In genomic region chr19:45128806-45129205, GRCh38 we compare ENCODE assay signal across 30 cellular contexts. TPM values are rescaled to one million over a fixed set of nuclear protein-coding genes. Genes with fewer than 3 reads are reported as not detected.
"Had no signal": no experiment of that assay in that cellular context is flagged by ENCODE, and none has a peak within 500 bp of the region (broad histone marks: within the 10 kb centered on the region; RNA-seq: fewer than 3 reads in every experiment).

No MANE protein-coding gene starts in this region.

- H3K36me3 ChIP-seq: neural progenitor cell, ovary, right lobe of liver, sigmoid colon, thoracic aorta, thyroid gland, vagina had no signal

- H3K4me2 ChIP-seq: neural progenitor cell had no signal

- H3K9ac ChIP-seq: neural progenitor cell, parathyroid adenoma had no signal

- H3K36me3 Mint-ChIP-seq: natural killer cell treated with Interleukin-12 subunit alpha and Interleukin-12 subunit beta and Interleukin-15 and Interleukin-18, amount 100 ng/mL, for 72 hours; neural progenitor cell had no signal

- H3K4me3 ChIP-seq: neural progenitor cell, ovary, psoas muscle, right lobe of liver, sigmoid colon, stomach, thoracic aorta, thyroid gland, tibial nerve, upper lobe of left lung, vagina had no signal

- ATAC-seq: natural killer cell treated with Interleukin-12 subunit alpha and Interleukin-12 subunit beta and Interleukin-15 and Interleukin-18, amount 100 ng/mL, for 72 hours; psoas muscle; right cardiac atrium; right lobe of liver; stimulated activated effector memory CD8-positive, alpha-beta T cell treated with anti-CD3 and anti-CD28 coated beads, Interleukin-12 subunit alpha, Interleukin-12 subunit beta, amount 100 ng/mL, for 72 hours; stimulated activated naive B cell treated with anti-CD40 and anti-IgM and Interleukin-4, amounts not matched to agents 10 μg/mL and 1 μg/mL and 100 μg/mL, for 72 hours had no signal

- H3K4me3 Mint-ChIP-seq: natural killer cell treated with Interleukin-12 subunit alpha and Interleukin-12 subunit beta and Interleukin-15 and Interleukin-18, amount 100 ng/mL, for 72 hours; nephron progenitor cell; neural progenitor cell; stimulated activated effector memory CD8-positive, alpha-beta T cell treated with anti-CD3 and anti-CD28 coated beads, Interleukin-12 subunit alpha, Interleukin-12 subunit beta, amount 100 ng/mL, for 72 hours; stimulated activated naive B cell treated with anti-CD40 and anti-IgM and Interleukin-4, amounts not matched to agents 10 μg/mL and 1 μg/mL and 100 μg/mL, for 72 hours; stimulated activated naive CD8-positive, alpha-beta T cell treated with anti-CD3 and anti-CD28 coated beads, Interleukin-15, Interleukin-2, amounts not matched to agents 100 ng/mL and 50 ng/mL, for 24 hours had no signal

- H3K27me3 ChIP-seq: neural progenitor cell, ovary, right lobe of liver, sigmoid colon, stomach, thyroid gland, tibial nerve, upper lobe of left lung, vagina had no signal

- H3K4me1 ChIP-seq: right lobe of liver, sigmoid colon, tibial nerve had no signal

- H3K27ac ChIP-seq: neural progenitor cell, ovary, parathyroid adenoma, psoas muscle, right lobe of liver, sigmoid colon, stomach, thoracic aorta, thyroid gland, tibial nerve, upper lobe of left lung, vagina had no signal

- H3K9me3 ChIP-seq: ovary, psoas muscle, right lobe of liver, sigmoid colon, stomach, thoracic aorta, thyroid gland, tibial nerve, upper lobe of left lung, vagina had no signal

- H3K27me3 Mint-ChIP-seq: natural killer cell treated with Interleukin-12 subunit alpha and Interleukin-12 subunit beta and Interleukin-15 and Interleukin-18, amount 100 ng/mL, for 72 hours; progenitor cell of endocrine pancreas; stimulated activated naive B cell treated with anti-CD40 and anti-IgM and Interleukin-4, amounts not matched to agents 10 μg/mL and 1 μg/mL and 100 μg/mL, for 72 hours; stimulated activated naive CD8-positive, alpha-beta T cell treated with anti-CD3 and anti-CD28 coated beads, Interleukin-15, Interleukin-2, amounts not matched to agents 100 ng/mL and 50 ng/mL, for 24 hours had no signal

- DNase-seq: nephron progenitor cell; occipital lobe; ovary; posterior cingulate gyrus; psoas muscle; right lobe of liver; sigmoid colon; small intestine; stimulated activated CD4-positive, alpha-beta T cell treated with anti-CD3 and anti-CD28 coated beads, Interleukin-15, amount 100 ng/mL, for 24 hours; stimulated activated CD4-positive, alpha-beta T cell treated with anti-CD3 and anti-CD28 coated beads, Interleukin-2, amount 100 ng/mL, for 24 hours; stimulated activated CD4-positive, alpha-beta T cell treated with anti-CD3 and anti-CD28 coated beads, Interleukin-2, amount 100 ng/mL, for 48 hours; stimulated activated CD4-positive, alpha-beta T cell treated with anti-CD3 and anti-CD28 coated beads, Interleukin-4, amount 100 ng/mL, for 24 hours; stimulated activated naive B cell treated with anti-CD40 and anti-IgM and Interleukin-4, amounts not matched to agents 10 μg/mL and 1 μg/mL and 100 μg/mL, for 72 hours; stimulated activated naive CD4-positive, alpha-beta T cell treated with Interleukin-2 at 50 U/mL for 16 hours; stomach; thyroid gland; trophoblast cell; upper lobe of left lung had no signal

- H3K27ac Mint-ChIP-seq: natural killer cell treated with Interleukin-12 subunit alpha and Interleukin-12 subunit beta and Interleukin-15 and Interleukin-18, amount 100 ng/mL, for 72 hours; neural progenitor cell; stimulated activated effector memory CD8-positive, alpha-beta T cell treated with anti-CD3 and anti-CD28 coated beads, Interleukin-12 subunit alpha, Interleukin-12 subunit beta, amount 100 ng/mL, for 72 hours; stimulated activated naive B cell treated with anti-CD40 and anti-IgM and Interleukin-4, amounts not matched to agents 10 μg/mL and 1 μg/mL and 100 μg/mL, for 72 hours; stimulated activated naive CD8-positive, alpha-beta T cell treated with anti-CD3 and anti-CD28 coated beads, Interleukin-15, Interleukin-2, amounts not matched to agents 100 ng/mL and 50 ng/mL, for 24 hours had no signal

- H3K9me3 Mint-ChIP-seq: natural killer cell treated with Interleukin-12 subunit alpha and Interleukin-12 subunit beta and Interleukin-15 and Interleukin-18, amount 100 ng/mL, for 72 hours; nephron progenitor cell; neural progenitor cell; stimulated activated effector memory CD8-positive, alpha-beta T cell treated with anti-CD3 and anti-CD28 coated beads, Interleukin-12 subunit alpha, Interleukin-12 subunit beta, amount 100 ng/mL, for 72 hours; stimulated activated naive B cell treated with anti-CD40 and anti-IgM and Interleukin-4, amounts not matched to agents 10 μg/mL and 1 μg/mL and 100 μg/mL, for 72 hours; stimulated activated naive CD8-positive, alpha-beta T cell treated with anti-CD3 and anti-CD28 coated beads, Interleukin-15, Interleukin-2, amounts not matched to agents 100 ng/mL and 50 ng/mL, for 24 hours had no signal

RNA-seq across cellular contexts. Expression of gene NKPD1, which starts 32.0 kb away (rescaled TPM):
- total RNA-seq: osteoblast, skeletal muscle tissue, stomach had no signal
